33 cellular contexts compared by ENCODE assay signal in genomic region chr7:75578081-75578480, GRCh38.
"Had no signal": no experiment of that assay in that cellular context is flagged by ENCODE, and none has a peak within 500 bp of the region (broad histone marks: within the 10 kb centered on the region; RNA-seq: fewer than 3 reads in every experiment).

No MANE protein-coding gene starts in this region.

- DNase-seq: activated CD4-positive, alpha-beta T cell treated with anti-CD3 and anti-CD28 coated beads, Interleukin-2, amount 10 ng/mL, durations not matched to agents 24 days and 14 days; activated CD4-positive, alpha-beta T cell treated with anti-CD3 and anti-CD28 coated beads, Interleukin-2, amount 50 U/mL, for 4 hours; activated CD4-positive, CD25-positive, alpha-beta regulatory T cell; activated CD8-positive, alpha-beta T cell treated with anti-CD3 and anti-CD28 coated beads for 36 hours; activated effector memory CD4-positive, alpha-beta T cell treated with anti-CD3 and anti-CD28 coated beads, Interleukin-2, amount 50 U/mL, for 16 hours; activated naive CD4-positive, alpha-beta T cell; activated naive CD4-positive, alpha-beta T cell treated with anti-CD3 and anti-CD28 coated beads, Interleukin-2, amount 50 U/mL, for 16 hours; activated naive CD8-positive, alpha-beta T cell treated with anti-CD3 and anti-CD28 coated beads for 36 hours; activated T-cell treated with anti-CD3 and anti-CD28 coated beads, Interleukin-2, amount 50 U/mL, for 1 hour; activated T-cell treated with anti-CD3 and anti-CD28 coated beads, Interleukin-2, amount 50 U/mL, for 72 hours; amygdala; Karpas-422; KBM-7; NCI-H1105; NCI-H1417 treated with DMSO at 0.1 percent for 48 hours; NCI-H187 treated with DMSO at 0.1 percent for 48 hours; NCI-H2081; NCI-H2171 treated with DMSO at 0.1 percent for 48 hours; NCI-H2227 treated with DMSO at 0.1 percent for 48 hours; NCI-H446 treated with DMSO at 0.1 percent for 48 hours; NCI-H524; NCI-H69; PC-9; Right ventricle myocardium superior; SW 1271; T-helper 1 cell; T-helper 2 cell; T-helper 9 cell had no signal

- H3K9me3 Mint-ChIP-seq: activated CD4-positive, alpha-beta T cell treated with anti-CD3 and anti-CD28 coated beads, Interleukin-2, amount 10 ng/mL, durations not matched to agents 24 days and 14 days; activated CD8-positive, alpha-beta T cell treated with anti-CD3 and anti-CD28 coated beads for 36 hours; activated naive CD8-positive, alpha-beta T cell treated with anti-CD3 and anti-CD28 coated beads for 36 hours; activated T-cell treated with anti-CD3 and anti-CD28 coated beads, Interleukin-2, amount 50 U/mL, for 72 hours; activated T-helper 17 cell treated with anti-CD3 and anti-CD28 coated beads, Interleukin-2, amount 50 U/mL, for 72 hours; IgD-negative memory B cell had no signal

- H3K4me3 Mint-ChIP-seq: activated CD4-positive, alpha-beta T cell treated with anti-CD3 and anti-CD28 coated beads, Interleukin-2, amount 10 ng/mL, durations not matched to agents 24 days and 14 days; activated CD8-positive, alpha-beta T cell treated with anti-CD3 and anti-CD28 coated beads for 36 hours; activated naive CD8-positive, alpha-beta T cell treated with anti-CD3 and anti-CD28 coated beads for 36 hours; activated T-cell treated with anti-CD3 and anti-CD28 coated beads, Interleukin-2, amount 50 U/mL, for 72 hours; activated T-helper 17 cell treated with anti-CD3 and anti-CD28 coated beads, Interleukin-2, amount 50 U/mL, for 72 hours; IgD-negative memory B cell had no signal

- H3K4me1 Mint-ChIP-seq: activated CD4-positive, alpha-beta T cell treated with anti-CD3 and anti-CD28 coated beads, Interleukin-2, amount 10 ng/mL, durations not matched to agents 24 days and 14 days; activated naive CD8-positive, alpha-beta T cell treated with anti-CD3 and anti-CD28 coated beads for 36 hours; activated T-helper 17 cell treated with anti-CD3 and anti-CD28 coated beads, Interleukin-2, amount 50 U/mL, for 72 hours had no signal

- H3K27me3 Mint-ChIP-seq: activated CD4-positive, alpha-beta T cell treated with anti-CD3 and anti-CD28 coated beads, Interleukin-2, amount 10 ng/mL, durations not matched to agents 24 days and 14 days; activated CD8-positive, alpha-beta T cell treated with anti-CD3 and anti-CD28 coated beads for 36 hours; activated naive CD8-positive, alpha-beta T cell treated with anti-CD3 and anti-CD28 coated beads for 36 hours; activated T-helper 17 cell treated with anti-CD3 and anti-CD28 coated beads, Interleukin-2, amount 50 U/mL, for 72 hours; IgD-negative memory B cell had no signal

- H3K4me1 ChIP-seq: ascending aorta had no signal

- H3K9me3 ChIP-seq: ascending aorta had no signal

- H3K36me3 Mint-ChIP-seq: activated naive CD8-positive, alpha-beta T cell treated with anti-CD3 and anti-CD28 coated beads for 36 hours had no signal

- H3K27me3 ChIP-seq: ascending aorta had no signal

- H3K4me3 ChIP-seq: ascending aorta, PC-9 had no signal

- H3K27ac ChIP-seq: ascending aorta, PC-9, RWPE1, VCaP had no signal

- H3K27ac Mint-ChIP-seq: activated CD4-positive, alpha-beta T cell treated with anti-CD3 and anti-CD28 coated beads, Interleukin-2, amount 10 ng/mL, durations not matched to agents 24 days and 14 days; activated CD8-positive, alpha-beta T cell treated with anti-CD3 and anti-CD28 coated beads for 36 hours; activated naive CD8-positive, alpha-beta T cell treated with anti-CD3 and anti-CD28 coated beads for 36 hours; activated T-cell treated with anti-CD3 and anti-CD28 coated beads, Interleukin-2, amount 50 U/mL, for 72 hours; activated T-helper 17 cell treated with anti-CD3 and anti-CD28 coated beads, Interleukin-2, amount 50 U/mL, for 72 hours; IgD-negative memory B cell had no signal

- H2AFZ ChIP-seq: PC-9 had no signal

- ATAC-seq: activated CD8-positive, alpha-beta T cell treated with anti-CD3 and anti-CD28 coated beads for 36 hours; activated T-cell treated with anti-CD3 and anti-CD28 coated beads, Interleukin-2, amount 50 U/mL, for 72 hours; activated T-helper 17 cell treated with anti-CD3 and anti-CD28 coated beads, Interleukin-2, amount 50 U/mL, for 72 hours had no signal

- H3K4me2 ChIP-seq: PC-9 had no signal
